8 cellular contexts compared by ENCODE assay signal in genomic region chr6:161273752-161274487, GRCh38. TPM values are rescaled to one million over a fixed set of nuclear protein-coding genes. Genes with fewer than 3 reads are reported as not detected.
DNase-seq lines count a peak whose midpoint lies in the region; ATAC-seq and TF ChIP-seq lines count a peak whose summit lies in the region.

AGPAT4 (minus strand) TSS chr6:161274061; CDS start chr6:161232213, 41,848 bp downstream.

- H3K79me2 ChIP-seq in DND-41 (ENCODE audit: insufficient read depth, low read length), result no peaks in the 10 kb centered on the region

- peaks cover 1% of the 10 kb centered on the region for H3K36me3 Mint-ChIP-seq in natural killer cell
- peaks cover 4% of the 10 kb centered on the region for H3K36me3 Mint-ChIP-seq in stimulated activated naive CD8-positive, alpha-beta T cell treated with anti-CD3 and anti-CD28 coated beads, Interleukin-15, Interleukin-2, amounts not matched to agents 100 ng/mL and 50 ng/mL, for 24 hours (ENCODE audit: low read depth)

- DNase-seq in DND-41 (peak; percentile 61), KG1 (lab: John Stamatoyannopoulos, UW) (peak; percentile 37), RPMI7951 (ENCODE audit: low read depth) (peak; percentile 98), activated T-helper 1 cell treated with Interleukin-2 at 50 U/mL for 16 hours (ENCODE audit: low read depth) (peak; percentile 37), fibroblast of mammary gland (ENCODE audit: low read depth) (peak; percentile 99), natural killer cell (peak; percentile 62)

- H3K36me3 ChIP-seq in DND-41 (ENCODE audit: insufficient read depth, low read length), result no peaks in the 10 kb centered on the region

- H3K9me3 ChIP-seq in DND-41 (ENCODE audit: insufficient read depth, low read length, severe bottlenecking), result no peaks in the 10 kb centered on the region

- peaks cover 29 to 36% of the 10 kb centered on the region in 2 donors for H3K4me1 Mint-ChIP-seq in natural killer cell
- peaks cover 23% of the 10 kb centered on the region for H3K4me1 Mint-ChIP-seq in stimulated activated naive CD8-positive, alpha-beta T cell treated with anti-CD3 and anti-CD28 coated beads, Interleukin-15, Interleukin-2, amounts not matched to agents 100 ng/mL and 50 ng/mL, for 24 hours (ENCODE audit: low read depth)

- intact Hi-C loops in natural killer cell (cut with micrococcal nuclease), result loop anchor here (1.0 to 2.0 kb wide), 3 partner anchors 15 to 48 kb away; no protein-coding TSS in a partner anchor

- H4K20me1 ChIP-seq in DND-41 (ENCODE audit: insufficient read depth, low read length), result no peaks in the 10 kb centered on the region

- TF ChIP-seq CTCF in DND-41 (IDR thresholded peaks at IDR 0.05; ENCODE audit: borderline replicate concordance, extremely low read depth, low read length, poor library complexity, severe bottlenecking), result no peak
- no peak for TF ChIP-seq CTCF in fibroblast of mammary gland (conservative IDR thresholded peaks at IDR 0.05; ENCODE audit: control insufficient read depth, insufficient read depth, low read depth, low read length)
- no peak for TF ChIP-seq CTCF in natural killer cell (IDR thresholded peaks at IDR 0.05)

- H3K4me1 ChIP-seq in DND-41 (ENCODE audit: insufficient read depth, low read length), result peaks cover 15% of the 10 kb centered on the region

- H3K27ac ChIP-seq in DND-41 (ENCODE audit: low read length), result peak within 1 kb of the TSS; percentile 62

- H3K27ac Mint-ChIP-seq in natural killer cell, result peak within 1 kb of the TSS; percentile 94 to 96
- H3K27ac Mint-ChIP-seq in stimulated activated naive CD8-positive, alpha-beta T cell treated with anti-CD3 and anti-CD28 coated beads, Interleukin-15, Interleukin-2, amounts not matched to agents 100 ng/mL and 50 ng/mL, for 24 hours, result peak within 1 kb of the TSS; percentile 85

- peak within 1 kb of the TSS; percentile 88 for H2AFZ ChIP-seq in DND-41 (ENCODE audit: low read depth, low read length)

- H3K27me3 Mint-ChIP-seq in natural killer cell (ENCODE audit: low read depth in 2 of 2), result peaks cover 3 to 7% of the 10 kb centered on the region in 2 donors
- peaks cover 13% of the 10 kb centered on the region for H3K27me3 Mint-ChIP-seq in stimulated activated naive CD8-positive, alpha-beta T cell treated with anti-CD3 and anti-CD28 coated beads, Interleukin-15, Interleukin-2, amounts not matched to agents 100 ng/mL and 50 ng/mL, for 24 hours

- H3K27me3 ChIP-seq in DND-41 (ENCODE audit: insufficient read depth, low read length, poor library complexity), result peaks cover 3% of the 10 kb centered on the region

- H3K4me3 ChIP-seq in DND-41 (ENCODE audit: low read depth in 1 of 2, low read length in 2 of 2), result peak within 1 kb of the TSS; percentile 36 to 67; a peak in 3 of 4 replicates
- H3K4me3 ChIP-seq in fibroblast of mammary gland (ENCODE audit: control insufficient read depth, low read depth, low read length), result peak within 1 kb of the TSS; percentile 89

- H3K4me3 Mint-ChIP-seq in natural killer cell, result peak within 1 kb of the TSS; percentile 95
- H3K4me3 Mint-ChIP-seq in stimulated activated naive CD8-positive, alpha-beta T cell treated with anti-CD3 and anti-CD28 coated beads, Interleukin-15, Interleukin-2, amounts not matched to agents 100 ng/mL and 50 ng/mL, for 24 hours, result peak within 1 kb of the TSS; percentile 80

- ATAC-seq in DND-41 (ENCODE audit: insufficient read depth, low read depth) (peak; percentile 97), GM21737 (IDR thresholded peaks at IDR 0.05; ENCODE audit: unreplicated experiment) (peak; percentile 99), natural killer cell (peak; percentile 88 to 98 (median 94))

- H3K4me2 ChIP-seq in DND-41 (ENCODE audit: insufficient read depth, low read length), result peak within 1 kb of the TSS; percentile 66

- H3K9me3 Mint-ChIP-seq in natural killer cell, result no peaks in the 10 kb centered on the region
- H3K9me3 Mint-ChIP-seq in stimulated activated naive CD8-positive, alpha-beta T cell treated with anti-CD3 and anti-CD28 coated beads, Interleukin-15, Interleukin-2, amounts not matched to agents 100 ng/mL and 50 ng/mL, for 24 hours, result no peaks in the 10 kb centered on the region

- peak within 1 kb of the TSS; percentile 40 for H3K9ac ChIP-seq in DND-41 (ENCODE audit: low read depth, low read length)

RNA-seq across cellular contexts. Expression of gene AGPAT4, which starts in this region (rescaled TPM):
- total RNA-seq in RPMI7951 (2014; rRNA removed; shearing (Covaris generic)), result 15.5 and 16.2 TPM in 2 replicates
- total RNA-seq in natural killer cell, result 10 to 100 TPM; 24.5 to 38.1 (median 25.8) TPM

Comparison
In these comparisons a context has a peak if more than half of its experiments do, and no peak if none do; other contexts are left out.
1. Peak in every context shown above with its lines: DNase-seq, ATAC-seq, H3K4me3 ChIP-seq and H3K27ac ChIP-seq.
2. DNase-seq: peak in every context shown above with its lines; median percentile 99 in fibroblast of mammary gland; 98 in RPMI7951; 62 in natural killer cell; 61 in DND-41; 37 in KG1; 37 in activated T-helper 1 cell treated with Interleukin-2 at 50 U/mL for 16 hours.